In genomic region chr22:27980424-27981148, GRCh38 we compare ENCODE assay signal across 21 cellular contexts.
DNase-seq lines count a peak whose midpoint lies in the region; ATAC-seq and TF ChIP-seq lines count a peak whose summit lies in the region.
"Had no signal": no experiment of that assay in that cellular context is flagged by ENCODE, and none has a peak within 500 bp of the region (broad histone marks: within the 10 kb centered on the region; RNA-seq: fewer than 3 reads in every experiment).

No MANE protein-coding gene starts in this region.

- H3K27ac ChIP-seq in mammary epithelial cell (ENCODE audit: insufficient read depth, low read depth, low read length), result no peak overlapping the region
- no peak overlapping the region for H3K27ac ChIP-seq in breast epithelium
- H3K27ac ChIP-seq: body of pancreas, C4-2B, heart right ventricle, parathyroid adenoma, right lobe of liver had no signal

- H3K4me3 ChIP-seq in mammary epithelial cell (replicated peaks in 1 of 3; ENCODE audit: insufficient read depth in 1 of 3, low read depth in 2 of 3, low read length in 3 of 3) (no peak overlapping the region), breast epithelium (no peak overlapping the region)
- H3K4me3 ChIP-seq: body of pancreas, heart right ventricle, lung, right lobe of liver had no signal

- no peak for TF ChIP-seq POLR2A in breast epithelium (IDR thresholded peaks at IDR 0.05)

- dilution Hi-C loops in mammary epithelial cell (cut with HindIII; ENCODE audit: low sequenced_read_pairs), result no loop called here

- no peak overlapping the region for H2AFZ ChIP-seq in mammary epithelial cell (ENCODE audit: low read depth, low read length)
- H2AFZ ChIP-seq: parathyroid adenoma had no signal

- CTCF ChIA-PET in mammary epithelial cell (lab: Charles Lee; ENCODE audit: low non-redundant PET), result no interaction called here

- no peak for DNase-seq in mammary epithelial cell
- DNase-seq in breast epithelium (ENCODE audit: low spot score in 2 of 2), result no peak
- peak; percentile 11 for DNase-seq in SK-MEL-5 (ENCODE audit: low read depth, low spot score)
- DNase-seq in iPS-NIHi11 (ENCODE audit: low spot score), result peak; percentile 72
- DNase-seq in NCI-H510A (lab: John Stamatoyannopoulos, UW), result no peak
- no peak for DNase-seq in NCI-H2081 (lab: John Stamatoyannopoulos, UW)
- no peak for DNase-seq in NOMO-1 treated with dmso at 0.1 percent for 144 hours (lab: John Stamatoyannopoulos, UW; ENCODE audit: unreplicated experiment)
- DNase-seq: activated CD4-positive, alpha-beta T cell treated with anti-CD3 and anti-CD28 coated beads for 4 hours; activated naive CD8-positive, alpha-beta T cell treated with anti-CD3 and anti-CD28 coated beads, Interleukin-2, amount 10 ng/mL, durations not matched to agents 7 days and 5 days; heart right ventricle; KBM-7; naive thymus-derived CD4-positive, alpha-beta T cell; NCI-H2029 treated with DMSO at 0.1 percent for 48 hours; NCI-H510A treated with DMSO at 0.1 percent for 48 hours; Right ventricle myocardium superior had no signal

- no peaks in the 10 kb centered on the region for H3K4me1 ChIP-seq in mammary epithelial cell (ENCODE audit: insufficient read depth, low read length)
- H3K4me1 ChIP-seq in breast epithelium, result no peaks in the 10 kb centered on the region
- H3K4me1 ChIP-seq: body of pancreas, parathyroid adenoma, right lobe of liver had no signal

- ATAC-seq in HG03457 (IDR thresholded peaks at IDR 0.05; ENCODE audit: unreplicated experiment), result no peak
- ATAC-seq: body of pancreas; heart right ventricle; naive thymus-derived CD4-positive, alpha-beta T cell; right lobe of liver had no signal

- 80% methylated on average over 7 of the region's 7 CpGs for WGBS in mammary epithelial cell (ENCODE audit: low coverage, missing lambda C conversion rate)

- H3K9me3 ChIP-seq in mammary epithelial cell (replicated peaks; ENCODE audit: insufficient read depth, low read length), result no peaks in the 10 kb centered on the region
- H3K9me3 ChIP-seq in breast epithelium, result no peaks in the 10 kb centered on the region
- H3K9me3 ChIP-seq: body of pancreas, heart right ventricle, right lobe of liver had no signal

- TF ChIP-seq CTCF in mammary epithelial cell (conservative IDR thresholded peaks at IDR 0.05 in 1 of 2, IDR thresholded peaks at IDR 0.05 in 1 of 2; ENCODE audit: extremely low read depth in 1 of 2, insufficient read depth in 1 of 2, low read depth in 1 of 2, low read length in 2 of 2) (no peak), breast epithelium (IDR thresholded peaks at IDR 0.05) (no peak)

- intact Hi-C loops in mammary epithelial cell (cut with micrococcal nuclease) (no loop called here), breast epithelium (cut with DNase I; ENCODE audit: low total_unique reads) (no loop called here)

- H3K36me3 ChIP-seq in mammary epithelial cell (ENCODE audit: insufficient read depth, low read length) (no peaks in the 10 kb centered on the region), breast epithelium (no peaks in the 10 kb centered on the region)

- no peaks in the 10 kb centered on the region for H3K79me2 ChIP-seq in mammary epithelial cell (ENCODE audit: insufficient read depth, low read length)
- H3K79me2 ChIP-seq: parathyroid adenoma had no signal

- no peaks in the 10 kb centered on the region for H3K27me3 ChIP-seq in mammary epithelial cell (ENCODE audit: insufficient read depth, low read length)
- H3K27me3 ChIP-seq in breast epithelium, result no peaks in the 10 kb centered on the region
- H3K27me3 ChIP-seq: body of pancreas, heart right ventricle, right lobe of liver had no signal

- no peak overlapping the region for H3K9ac ChIP-seq in mammary epithelial cell (ENCODE audit: insufficient read depth, low read length)
- H3K9ac ChIP-seq: parathyroid adenoma had no signal

- H4K20me1 ChIP-seq in mammary epithelial cell (ENCODE audit: insufficient read depth, low read length), result no peaks in the 10 kb centered on the region

- TSS peak; percentile 24 for BruUV-seq in mammary epithelial cell (replicated peaks; lab: Mats Ljungman, UMichigan)

- H3K4me2 ChIP-seq in mammary epithelial cell (ENCODE audit: insufficient read depth, low read depth, low read length), result no peak overlapping the region

- in situ Hi-C loops in mammary epithelial cell (cut with MboI; ENCODE audit: low sequenced_read_pairs in 2 of 2) (no loop called here), SK-MEL-5 (cut with HindIII; ENCODE audit: low pct_unique_long_range_greater_than_20kb, low sequenced_read_pairs) (no loop called here)

Comparison
In these comparisons a context has a peak if more than half of its experiments do, and no peak if none do; other contexts are left out.
1. DNase-seq: peak in SK-MEL-5 (single experiment) and iPS-NIHi11 (single experiment); none in mammary epithelial cell (single experiment), breast epithelium (0 of 2), NCI-H510A (single experiment), NCI-H2081 (0 of 2) and NOMO-1 treated with dmso at 0.1 percent for 144 hours (single experiment).